Comparison of ENCODE assay signal across 8 cellular contexts in the genomic region with DNA sequence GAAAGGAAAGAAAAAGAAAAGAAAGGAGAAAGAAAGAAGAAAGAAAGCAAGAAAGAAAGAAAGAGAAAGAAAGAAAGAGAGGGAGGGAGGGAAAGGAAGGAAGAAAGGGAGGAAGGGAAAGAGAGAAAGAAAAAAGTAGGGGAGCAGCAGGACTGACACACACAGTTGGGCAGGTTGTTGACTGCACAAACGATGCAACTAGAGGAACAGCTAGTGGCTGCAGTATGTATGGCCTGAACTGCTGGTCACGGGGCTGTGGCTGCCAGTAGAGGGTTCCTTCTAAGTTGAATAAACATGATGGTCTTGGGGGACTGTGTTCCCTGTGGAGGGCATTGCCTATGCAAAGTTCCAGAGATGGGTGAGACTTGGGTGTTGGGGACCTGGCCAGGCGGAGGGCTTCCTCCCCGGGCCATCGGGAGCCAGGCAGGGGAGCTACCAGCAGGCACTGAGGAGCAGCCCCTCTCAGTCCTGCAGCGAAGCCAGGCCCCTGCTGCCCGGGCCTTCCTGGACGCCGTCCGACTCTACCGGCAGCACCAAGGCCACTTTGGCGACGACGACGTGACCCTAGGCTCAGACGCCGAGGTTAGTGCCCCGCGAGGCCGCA. TPM values are rescaled to one million over a fixed set of nuclear protein-coding genes. Genes with fewer than 3 reads are reported as not detected.
DNase-seq lines count a peak whose midpoint lies in the region; ATAC-seq and TF ChIP-seq lines count a peak whose summit lies in the region.

No MANE protein-coding gene starts in this region.

- peak overlapping the region; percentile 91 for H3K4me2 ChIP-seq in hepatocyte

- H3K9me3 ChIP-seq in hepatocyte (ENCODE audit: low read depth): no peaks in the 10 kb centered on the region

- ATAC-seq in stimulated activated naive CD8-positive, alpha-beta T cell treated with anti-CD3 and anti-CD28 coated beads, Interleukin-15, amount 100 ng/mL, for 72 hours: peak; percentile 25
- no peak for ATAC-seq in GM21717 (IDR thresholded peaks at IDR 0.05; ENCODE audit: unreplicated experiment)

- no peaks in the 10 kb centered on the region for H3K79me2 ChIP-seq in hepatocyte

- CTCF ChIA-PET in activated naive CD4-positive, alpha-beta T cell treated with anti-CD3 and anti-CD28 coated beads for 36 hours (lab: Charles Lee): no interaction called here

- no peak overlapping the region for H3K27ac ChIP-seq in hepatocyte

- peaks cover 9% of the 10 kb centered on the region for H3K4me1 ChIP-seq in hepatocyte (ENCODE audit: insufficient read depth)

- 4% methylated on average over 17 of the region's 20 CpGs for WGBS in hepatocyte (ENCODE audit: low lambda C conversion rate, missing lambda C conversion rate)

- no peaks in the 10 kb centered on the region for H4K20me1 ChIP-seq in hepatocyte (ENCODE audit: insufficient read depth, poor library complexity, severe bottlenecking)

- peak overlapping the region; percentile 47 for H3K4me3 Mint-ChIP-seq in activated naive CD4-positive, alpha-beta T cell treated with anti-CD3 and anti-CD28 coated beads for 36 hours
- peak overlapping the region; percentile 81 to 92 for H3K4me3 Mint-ChIP-seq in stimulated activated naive CD8-positive, alpha-beta T cell treated with anti-CD3 and anti-CD28 coated beads, Interleukin-15, amount 100 ng/mL, for 72 hours

- peaks cover 15% of the 10 kb centered on the region for H3K27me3 ChIP-seq in hepatocyte

- no peaks in the 10 kb centered on the region for H3K36me3 ChIP-seq in hepatocyte (replicated peaks; ENCODE audit: insufficient read depth, low read depth)

- DNase-seq in activated naive CD4-positive, alpha-beta T cell treated with anti-CD3 and anti-CD28 coated beads for 36 hours: no peak
- DNase-seq in activated naive CD4-positive, alpha-beta T cell treated with Interleukin-2 at 50 U/mL for 16 hours: no peak
- DNase-seq in hepatocyte (ENCODE audit: low spot score): no peak
- no peak for DNase-seq in stimulated activated naive CD8-positive, alpha-beta T cell treated with anti-CD3 and anti-CD28 coated beads, Interleukin-15, amount 100 ng/mL, for 72 hours
- DNase-seq in hippocampal formation (lab: John Stamatoyannopoulos, UW): no peak
- no peak for DNase-seq in SW 1271 (lab: John Stamatoyannopoulos, UW)

- no peaks in the 10 kb centered on the region for H3K9me3 Mint-ChIP-seq in activated naive CD4-positive, alpha-beta T cell treated with anti-CD3 and anti-CD28 coated beads for 36 hours
- H3K9me3 Mint-ChIP-seq in stimulated activated naive CD8-positive, alpha-beta T cell treated with anti-CD3 and anti-CD28 coated beads, Interleukin-15, amount 100 ng/mL, for 72 hours: no peaks in the 10 kb centered on the region

- TF ChIP-seq CTCF in WI38 (IDR thresholded peaks at IDR 0.05; ENCODE audit: low read depth, low read length): no peak
- TF ChIP-seq CTCF in hepatocyte (IDR thresholded peaks at IDR 0.05; ENCODE audit: poor library complexity): no peak

- peak overlapping the region; percentile 60 for H3K4me3 ChIP-seq in WI38 (ENCODE audit: low read depth, low read length)
- H3K4me3 ChIP-seq in hepatocyte: peak overlapping the region; percentile 19

- peaks cover 10% of the 10 kb centered on the region for H3K4me1 Mint-ChIP-seq in activated naive CD4-positive, alpha-beta T cell treated with anti-CD3 and anti-CD28 coated beads for 36 hours (ENCODE audit: low read depth)
- peaks cover 17% of the 10 kb centered on the region for H3K4me1 Mint-ChIP-seq in stimulated activated naive CD8-positive, alpha-beta T cell treated with anti-CD3 and anti-CD28 coated beads, Interleukin-15, amount 100 ng/mL, for 72 hours

- no peak overlapping the region for H3K27ac Mint-ChIP-seq in activated naive CD4-positive, alpha-beta T cell treated with anti-CD3 and anti-CD28 coated beads for 36 hours
- H3K27ac Mint-ChIP-seq in stimulated activated naive CD8-positive, alpha-beta T cell treated with anti-CD3 and anti-CD28 coated beads, Interleukin-15, amount 100 ng/mL, for 72 hours: peak overlapping the region; percentile 34 to 86

- no peaks in the 10 kb centered on the region for H3K9me2 ChIP-seq in hepatocyte (replicated peaks; ENCODE audit: insufficient read depth)

- H2AFZ ChIP-seq in hepatocyte: peak overlapping the region; percentile 51

- intact Hi-C loops in activated naive CD4-positive, alpha-beta T cell treated with anti-CD3 and anti-CD28 coated beads for 36 hours (cut with micrococcal nuclease): loop anchor here (1.0 kb wide), 2 partner anchors 17 to 27 kb away; a partner anchor contains a TSS

- peaks cover 6% of the 10 kb centered on the region for H3K27me3 Mint-ChIP-seq in activated naive CD4-positive, alpha-beta T cell treated with anti-CD3 and anti-CD28 coated beads for 36 hours (ENCODE audit: low read depth)
- H3K27me3 Mint-ChIP-seq in stimulated activated naive CD8-positive, alpha-beta T cell treated with anti-CD3 and anti-CD28 coated beads, Interleukin-15, amount 100 ng/mL, for 72 hours: peaks cover 18% of the 10 kb centered on the region

- H3K36me3 Mint-ChIP-seq in activated naive CD4-positive, alpha-beta T cell treated with anti-CD3 and anti-CD28 coated beads for 36 hours (ENCODE audit: low read depth): no peaks in the 10 kb centered on the region

RNA-seq across cellular contexts. Expression of a gene that starts 16.7 kb away (rescaled TPM):
- 10 to 100 TPM; 36.8 to 37.3 TPM for total RNA-seq in activated naive CD4-positive, alpha-beta T cell treated with anti-CD3 and anti-CD28 coated beads for 36 hours
- 55.4 and 61.3 TPM in 2 replicates for total RNA-seq in hepatocyte
- 54.9 and 58.9 TPM in 2 replicates for polyA plus RNA-seq in hepatocyte

RNA-seq across cellular contexts. Expression of a gene that starts 27.3 kb away (rescaled TPM):
- total RNA-seq in activated naive CD4-positive, alpha-beta T cell treated with anti-CD3 and anti-CD28 coated beads for 36 hours: 10 to 100 TPM; 54.5 to 58.0 TPM
- 89.9 and 94.4 TPM in 2 replicates for total RNA-seq in hepatocyte
- 98.7 and 122 TPM in 2 replicates for polyA plus RNA-seq in hepatocyte
